32 cellular contexts compared by ENCODE assay signal in the genomic region with DNA sequence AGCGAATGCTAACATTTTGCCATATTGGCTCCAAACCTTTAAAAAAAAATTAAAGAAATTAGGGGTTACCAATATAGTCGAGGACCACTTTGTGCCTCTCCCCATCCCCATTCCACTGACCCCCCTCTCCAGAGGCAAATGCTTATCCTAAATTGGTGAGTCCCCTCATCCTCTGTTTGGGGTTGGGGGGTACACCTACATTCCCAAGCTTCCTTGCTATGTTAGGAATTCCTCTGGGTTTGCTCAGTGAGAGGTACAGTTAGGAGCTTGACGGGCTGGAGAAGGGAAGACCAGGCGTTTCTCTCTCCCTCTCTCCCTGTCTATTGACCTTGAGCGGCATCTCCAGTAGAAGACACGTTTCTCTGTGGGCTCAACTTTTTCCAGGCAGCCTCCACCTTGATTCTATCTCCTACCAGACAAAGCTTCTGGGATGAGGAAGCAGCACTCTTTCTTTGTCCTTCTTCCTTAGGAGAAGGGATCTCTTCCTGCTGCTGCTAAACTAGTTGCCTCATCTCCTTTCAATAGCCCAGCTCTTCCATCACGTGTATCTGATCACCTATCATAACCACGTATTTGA. TPM values are rescaled to one million over a fixed set of nuclear protein-coding genes. Genes with fewer than 3 reads are reported as not detected.
"Had no signal": no experiment of that assay in that cellular context is flagged by ENCODE, and none has a peak within 500 bp of the region (broad histone marks: within the 10 kb centered on the region; RNA-seq: fewer than 3 reads in every experiment).

No MANE protein-coding gene starts in this region.

- H3K27ac Mint-ChIP-seq: nephron; stimulated activated naive CD8-positive, alpha-beta T cell treated with anti-CD3 and anti-CD28 coated beads, Interleukin-15, Interleukin-2, amounts not matched to agents 100 ng/mL and 50 ng/mL, for 24 hours had no signal

- FAIRE-seq: keratinocyte, pancreas, urothelium cell line had no signal

- H3K36me3 Mint-ChIP-seq: naive thymus-derived CD8-positive, alpha-beta T cell had no signal

- H3K27me3 ChIP-seq: left lung, pancreas, suprapubic skin, tibial artery had no signal

- H3K4me3 ChIP-seq: left lung, lower lobe of right lung, pancreas, prostate gland, skin epidermis, suprapubic skin, thoracic aorta, tibial artery, upper lobe of right lung had no signal

- H3K9me3 ChIP-seq: left lung, lower lobe of right lung, pancreas, prostate gland, suprapubic skin, thoracic aorta, tibial artery, upper lobe of right lung had no signal

- H3K4me1 ChIP-seq: left lung, lower lobe of right lung, pancreas, prostate gland, tibial artery, upper lobe of right lung had no signal

- H3K9me3 Mint-ChIP-seq: naive thymus-derived CD8-positive, alpha-beta T cell; nephron; neural crest cell; stimulated activated naive CD8-positive, alpha-beta T cell treated with anti-CD3 and anti-CD28 coated beads, Interleukin-15, Interleukin-2, amounts not matched to agents 100 ng/mL and 50 ng/mL, for 24 hours had no signal

- H3K4me3 Mint-ChIP-seq: naive thymus-derived CD8-positive, alpha-beta T cell; nephron; neural crest cell; stimulated activated naive CD8-positive, alpha-beta T cell treated with anti-CD3 and anti-CD28 coated beads, Interleukin-15, Interleukin-2, amounts not matched to agents 100 ng/mL and 50 ng/mL, for 24 hours had no signal

- DNase-seq: hippocampal formation; kidney glomerular epithelial cell; left cardiac atrium; left lung; lower lobe of right lung; mammary epithelial cell; mesenchymal stem cell; naive thymus-derived CD8-positive, alpha-beta T cell; nucleus accumbens; pancreas; posterior cingulate gyrus; retina; right cardiac atrium; stimulated activated CD4-positive, alpha-beta T cell treated with anti-CD3 and anti-CD28 coated beads, Interleukin-12 subunit alpha, Interleukin-12 subunit beta, amount 100 ng/mL, for 4 hours; stimulated activated CD4-positive, alpha-beta T cell treated with anti-CD3 and anti-CD28 coated beads, Interleukin-15, amount 100 ng/mL, for 24 hours; stimulated activated CD4-positive, alpha-beta T cell treated with anti-CD3 and anti-CD28 coated beads, Interleukin-2, amount 100 ng/mL, for 24 hours; stimulated activated CD4-positive, alpha-beta T cell treated with anti-CD3 and anti-CD28 coated beads, Interleukin-4, amount 100 ng/mL, for 1 hour; stimulated activated naive CD4-positive, alpha-beta T cell; tibial artery; trophoblast cell; upper lobe of right lung had no signal

- H3K36me3 ChIP-seq: left lung, lower lobe of right lung, pancreas, prostate gland, suprapubic skin, thoracic aorta, tibial artery, upper lobe of right lung had no signal

- H3K27ac ChIP-seq: left lung, lower lobe of right lung, pancreas, prostate gland, skin epidermis, suprapubic skin, thoracic aorta, tibial artery, upper lobe of right lung had no signal

- ATAC-seq: left cardiac atrium; left lung; lower lobe of right lung; naive thymus-derived CD8-positive, alpha-beta T cell; pancreas; right cardiac atrium; sciatic nerve; upper lobe of right lung had no signal

RNA-seq across cellular contexts. Expression of a gene that starts 6.6 kb away (rescaled TPM):
- total RNA-seq: left lung; liver; lower lobe of right lung; mammary epithelial cell; naive thymus-derived CD8-positive, alpha-beta T cell; neural crest cell; right cardiac atrium; upper lobe of right lung had no signal
- polyA plus RNA-seq: mammary epithelial cell; naive thymus-derived CD8-positive, alpha-beta T cell; pancreas had no signal

RNA-seq across cellular contexts. Expression of a gene that starts 14.9 kb away (rescaled TPM):
- total RNA-seq: left lung; lower lobe of right lung; naive thymus-derived CD8-positive, alpha-beta T cell; neural crest cell; upper lobe of right lung had no signal
- polyA plus RNA-seq: naive thymus-derived CD8-positive, alpha-beta T cell had no signal
